In the genomic region with DNA sequence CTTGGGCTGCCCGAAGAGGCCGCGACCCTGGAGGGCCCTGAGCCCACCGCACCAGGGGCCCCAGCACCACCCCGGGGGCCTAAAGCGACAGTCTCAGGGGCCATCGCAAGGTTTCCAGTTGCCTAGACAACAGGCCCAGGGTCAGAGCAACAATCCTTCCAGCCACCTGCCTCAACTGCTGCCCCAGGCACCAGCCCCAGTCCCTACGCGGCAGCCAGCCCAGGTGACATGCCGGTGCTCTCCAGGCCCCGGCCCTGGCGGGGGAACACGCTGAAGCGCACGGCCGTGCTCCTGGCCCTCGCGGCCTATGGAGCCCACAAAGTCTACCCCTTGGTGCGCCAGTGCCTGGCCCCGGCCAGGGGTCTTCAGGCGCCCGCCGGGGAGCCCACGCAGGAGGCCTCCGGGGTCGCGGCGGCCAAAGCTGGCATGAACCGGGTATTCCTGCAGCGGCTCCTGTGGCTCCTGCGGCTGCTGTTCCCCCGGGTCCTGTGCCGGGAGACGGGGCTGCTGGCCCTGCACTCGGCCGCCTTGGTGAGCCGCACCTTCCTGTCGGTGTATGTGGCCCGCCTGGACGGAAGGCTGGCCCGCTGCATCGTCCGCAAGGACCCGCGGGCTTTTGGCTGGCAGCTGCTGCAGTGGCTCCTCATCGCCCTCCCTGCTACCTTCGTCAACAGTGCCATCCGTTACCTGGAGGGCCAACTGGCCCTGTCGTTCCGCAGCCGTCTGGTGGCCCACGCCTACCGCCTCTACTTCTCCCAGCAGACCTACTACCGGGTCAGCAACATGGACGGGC, we compare ENCODE assay signal across 1 cellular context.
TF ChIP-seq lines count a peak whose summit lies in the region.

No MANE protein-coding gene starts in this region.

TF ChIP-seq in HepG2, 621 proteins besides CTCF, POLR2A, EP300 and RAD21:
- TF ChIP-seq ZSCAN25 (CRISPR knock-in tag; IDR thresholded peaks at IDR 0.05) (no peak), KAT8 (CRISPR knock-in tag; IDR thresholded peaks at IDR 0.05) (peak; percentile 7; the same call in 1 of the 2 replicates), NFYC (CRISPR knock-in tag; IDR thresholded peaks at IDR 0.05) (no peak), ZNF329 (CRISPR knock-in tag; IDR thresholded peaks at IDR 0.05; ENCODE audit: low read depth) (0 out of 2 replicates have a peak, but pooled peaks have one; percentile 21), ZSCAN21 (CRISPR knock-in tag; IDR thresholded peaks at IDR 0.05; ENCODE audit: borderline replicate concordance) (0 out of 2 replicates have a peak, but pooled peaks have one; percentile 27), RFX3 (CRISPR knock-in tag; IDR thresholded peaks at IDR 0.05) (peak; percentile 59; the same call in 1 of the 2 replicates), RBAK (CRISPR knock-in tag; IDR thresholded peaks at IDR 0.05) (no peak), ZNF546 (CRISPR knock-in tag; conservative IDR thresholded peaks at IDR 0.05) (no peak), HDAC1 (CRISPR knock-in tag; IDR thresholded peaks at IDR 0.05) (peak; percentile 19; the same call in 1 of the 2 replicates), HNRNPLL (IDR thresholded peaks at IDR 0.05; ENCODE audit: low read depth, low read length, poor library complexity, severe bottlenecking) (peak; percentile 1), ASH2L (IDR thresholded peaks at IDR 0.05; ENCODE audit: insufficient read length, low read depth, low read length) (peak; percentile 8), SALL2 (CRISPR knock-in tag; IDR thresholded peaks at IDR 0.05) (0 out of 2 replicates have a peak, but pooled peaks have one; percentile 3), ZNF777 (CRISPR knock-in tag; IDR thresholded peaks at IDR 0.05) (peak; percentile 25; the same call in 1 of the 2 replicates), AGO2 (optimal IDR thresholded peaks at IDR 0.05; ENCODE audit: low read depth, low read length) (peak; percentile 50), ZFX (CRISPR knock-in tag; IDR thresholded peaks at IDR 0.05; ENCODE audit: low read depth) (0 out of 2 replicates have a peak, but pooled peaks have one; percentile 2), ZBTB7A (CRISPR knock-in tag; IDR thresholded peaks at IDR 0.05) (no peak), RBFOX2 (IDR thresholded peaks at IDR 0.05; ENCODE audit: low read depth, low read length) (peak; percentile 0; the same call in 1 of the 2 replicates), ZNF558 (CRISPR knock-in tag; IDR thresholded peaks at IDR 0.05; ENCODE audit: borderline replicate concordance) (0 out of 2 replicates have a peak, but pooled peaks have one; percentile 4), RFX1 (IDR thresholded peaks at IDR 0.05) (peak; percentile 62; the same call in 1 of the 2 replicates)
- TF ChIP-seq, protein P1, sequence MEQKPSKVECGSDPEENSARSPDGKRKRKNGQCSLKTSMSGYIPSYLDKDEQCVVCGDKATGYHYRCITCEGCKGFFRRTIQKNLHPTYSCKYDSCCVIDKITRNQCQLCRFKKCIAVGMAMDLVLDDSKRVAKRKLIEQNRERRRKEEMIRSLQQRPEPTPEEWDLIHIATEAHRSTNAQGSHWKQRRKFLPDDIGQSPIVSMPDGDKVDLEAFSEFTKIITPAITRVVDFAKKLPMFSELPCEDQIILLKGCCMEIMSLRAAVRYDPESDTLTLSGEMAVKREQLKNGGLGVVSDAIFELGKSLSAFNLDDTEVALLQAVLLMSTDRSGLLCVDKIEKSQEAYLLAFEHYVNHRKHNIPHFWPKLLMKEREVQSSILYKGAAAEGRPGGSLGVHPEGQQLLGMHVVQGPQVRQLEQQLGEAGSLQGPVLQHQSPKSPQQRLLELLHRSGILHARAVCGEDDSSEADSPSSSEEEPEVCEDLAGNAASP (CRISPR knock-in tag; IDR thresholded peaks at IDR 0.05; ENCODE audit: borderline replicate concordance): no peak
TF ChIP-seq in HepG2: peak in this region for 14.
